ENCODE assay signal across 1 cellular context in the genomic region with DNA sequence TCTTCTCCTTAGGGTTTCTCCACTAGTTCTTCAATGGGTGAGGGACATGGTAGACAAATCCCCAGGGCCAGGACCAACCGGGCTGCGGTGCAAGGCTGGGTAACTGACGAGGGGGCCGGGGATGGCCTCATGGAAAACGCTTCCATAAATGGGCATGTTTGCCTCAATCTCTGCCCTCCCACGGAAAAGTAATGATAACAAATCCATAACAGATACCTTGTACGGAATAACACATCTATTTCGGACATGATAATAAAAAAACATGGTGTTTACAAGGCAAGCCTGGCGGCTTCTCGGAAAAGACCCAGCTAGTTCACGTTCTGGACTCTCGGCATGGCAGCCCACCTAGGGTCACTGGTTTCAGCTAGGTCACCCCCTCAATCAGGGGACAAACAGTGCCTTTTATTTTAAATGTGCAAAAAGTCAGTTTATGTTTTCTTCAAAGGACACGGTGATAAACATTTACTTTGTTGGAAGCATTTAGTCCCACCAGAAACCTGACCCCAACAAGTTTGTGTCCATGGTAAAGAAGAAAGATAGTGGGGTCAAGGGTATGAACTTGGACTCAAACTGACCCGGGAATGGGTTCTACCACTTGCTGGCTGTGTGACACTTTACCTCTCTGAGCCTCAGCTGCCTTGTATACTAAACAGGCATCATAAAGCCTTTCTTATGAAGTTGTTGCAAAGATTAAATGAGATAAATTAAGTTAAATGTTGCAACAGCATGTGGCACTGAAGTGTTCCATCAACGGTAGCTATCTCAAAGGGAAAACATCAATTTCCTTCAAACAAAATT.
TF ChIP-seq lines count a peak whose summit lies in the region.

No MANE protein-coding gene starts in this region.

TF ChIP-seq in HEK293, 187 proteins besides CTCF, POLR2A, EP300 and RAD21 (continued from another document):
- TF ChIP-seq ATF2 (tag by site-specific recombination; IDR thresholded peaks at IDR 0.05; ENCODE audit: low read depth): no peak
- TF ChIP-seq ZNF146 (tag by site-specific recombination; IDR thresholded peaks at IDR 0.05): no peak
